In genomic region chr19:10929402-10929794, GRCh38 we compare ENCODE assay signal across 8 cellular contexts. TPM values are rescaled to one million over a fixed set of nuclear protein-coding genes. Genes with fewer than 3 reads are reported as not detected.
DNase-seq lines count a peak whose midpoint lies in the region; ATAC-seq, FAIRE-seq and TF ChIP-seq lines count a peak whose summit lies in the region.

No MANE protein-coding gene starts in this region.

- TF ChIP-seq CTCF in foreskin fibroblast (IDR thresholded peaks at IDR 0.05; ENCODE audit: low read depth, low read length) (no peak), gastrocnemius medialis (IDR thresholded peaks at IDR 0.05 in 4 of 5, conservative IDR thresholded peaks at IDR 0.05 in 1 of 5) (no peak)

- ATAC-seq in GM21526 (IDR thresholded peaks at IDR 0.05; ENCODE audit: low FRiP score, unreplicated experiment) (peak; percentile 11), gastrocnemius medialis (no peak), GM21737 (IDR thresholded peaks at IDR 0.05; ENCODE audit: unreplicated experiment) (no peak), GM21381 (IDR thresholded peaks at IDR 0.05; ENCODE audit: unreplicated experiment) (no peak)

- H3K36me3 ChIP-seq in SJSA1 (peaks cover 60% of the 10 kb centered on the region), gastrocnemius medialis (peaks cover 0 to 15% of the 10 kb centered on the region in 2 donors)

- no peak overlapping the region; the same call in 1 of the 2 replicates for H3K27ac ChIP-seq in SJSA1
- H3K27ac ChIP-seq in gastrocnemius medialis, result peak overlapping the region; percentile 82 to 92 (median 90)

- H3K9me3 ChIP-seq in SJSA1 (replicated peaks), result no peaks in the 10 kb centered on the region
- H3K9me3 ChIP-seq in gastrocnemius medialis, result no peaks in the 10 kb centered on the region

- no peak for TF ChIP-seq POLR2A in gastrocnemius medialis (IDR thresholded peaks at IDR 0.05)

- in situ Hi-C loops in gastrocnemius medialis (cut with MboI; ENCODE audit: low sequenced_read_pairs in 4 of 4), result loop anchor here in 2 of 4 donors (5.0 to 10.0 kb wide), 2 partner anchors 55 to 57 kb away; partner anchors contain the start of gene CARM1 (in 2 of the 2)

- DNase-seq in SJSA1 (ENCODE audit: low read depth in 1 of 2, low spot score in 2 of 2) (peak in 1 of 2 experiments; percentile 46), foreskin fibroblast (no peak), gastrocnemius medialis (no peak), frontal cortex (ENCODE audit: low spot score in 2 of 2) (no peak), GF-D8 (lab: John Stamatoyannopoulos, UW) (no peak)

- intact Hi-C loops in gastrocnemius medialis (cut with DNase I; ENCODE audit: low total_unique reads), result loop anchor here (2.0 kb wide), 1 partner anchor 31 kb away; the partner anchor contains the start of gene SMARCA4

- H3K4me1 ChIP-seq in SJSA1 (replicated peaks), result peaks cover 15% of the 10 kb centered on the region
- H3K4me1 ChIP-seq in gastrocnemius medialis, result peaks cover 17 to 31% of the 10 kb centered on the region in 2 donors

- peak overlapping the region; percentile 85 for H3K4me3 ChIP-seq in SJSA1
- peak overlapping the region; percentile 83 to 94 for H3K4me3 ChIP-seq in foreskin fibroblast (ENCODE audit: low read depth in 1 of 2, low read length in 2 of 2)
- peak overlapping the region; percentile 86 to 96 (median 88) for H3K4me3 ChIP-seq in gastrocnemius medialis

- no peak for FAIRE-seq in frontal cortex (lab: Jason Lieb, UNC)

- no peaks in the 10 kb centered on the region for H3K27me3 ChIP-seq in SJSA1 (replicated peaks)
- H3K27me3 ChIP-seq in gastrocnemius medialis, result no peaks in the 10 kb centered on the region

RNA-seq across cellular contexts. Expression of gene TIMM29, which starts 0.8 kb away (rescaled TPM):
- 53.5 and 58.6 TPM in 2 replicates for total RNA-seq in SJSA1 (2014; rRNA removed; shearing (Covaris generic))
- total RNA-seq in gastrocnemius medialis, result 10 to 100 TPM; 28.7 to 54.5 (median 34.8) TPM
- 41.6 TPM for total RNA-seq in frontal cortex

RNA-seq across cellular contexts. Expression of gene YIPF2, which starts 1.0 kb away (rescaled TPM):
- 53.4 and 76.2 TPM in 2 replicates for total RNA-seq in SJSA1 (2014; rRNA removed; shearing (Covaris generic))
- total RNA-seq in gastrocnemius medialis (10 to 100 TPM; 17.8 to 30.8 (median 24.2) TPM), frontal cortex (35.9 TPM)

RNA-seq across cellular contexts. Expression of gene SMARCA4, which starts 31.4 kb away (rescaled TPM):
- total RNA-seq in SJSA1 (2014; rRNA removed; shearing (Covaris generic)), result 104 TPM in 2 replicates
- 10 to 100 TPM; 24.0 to 72.6 (median 68.7) TPM for total RNA-seq in gastrocnemius medialis
- 85.2 TPM for total RNA-seq in frontal cortex

RNA-seq across cellular contexts. Expression of gene CARM1, which starts 58.0 kb away (rescaled TPM):
- total RNA-seq in SJSA1 (2014; rRNA removed; shearing (Covaris generic)), result 7.5 and 24.2 TPM in 2 replicates
- 10 to 100 TPM; 31.2 to 58.5 (median 53.0) TPM for total RNA-seq in gastrocnemius medialis
- 18.8 TPM for total RNA-seq in frontal cortex
